ENCODE assay signal across 8 cellular contexts in the genomic region with DNA sequence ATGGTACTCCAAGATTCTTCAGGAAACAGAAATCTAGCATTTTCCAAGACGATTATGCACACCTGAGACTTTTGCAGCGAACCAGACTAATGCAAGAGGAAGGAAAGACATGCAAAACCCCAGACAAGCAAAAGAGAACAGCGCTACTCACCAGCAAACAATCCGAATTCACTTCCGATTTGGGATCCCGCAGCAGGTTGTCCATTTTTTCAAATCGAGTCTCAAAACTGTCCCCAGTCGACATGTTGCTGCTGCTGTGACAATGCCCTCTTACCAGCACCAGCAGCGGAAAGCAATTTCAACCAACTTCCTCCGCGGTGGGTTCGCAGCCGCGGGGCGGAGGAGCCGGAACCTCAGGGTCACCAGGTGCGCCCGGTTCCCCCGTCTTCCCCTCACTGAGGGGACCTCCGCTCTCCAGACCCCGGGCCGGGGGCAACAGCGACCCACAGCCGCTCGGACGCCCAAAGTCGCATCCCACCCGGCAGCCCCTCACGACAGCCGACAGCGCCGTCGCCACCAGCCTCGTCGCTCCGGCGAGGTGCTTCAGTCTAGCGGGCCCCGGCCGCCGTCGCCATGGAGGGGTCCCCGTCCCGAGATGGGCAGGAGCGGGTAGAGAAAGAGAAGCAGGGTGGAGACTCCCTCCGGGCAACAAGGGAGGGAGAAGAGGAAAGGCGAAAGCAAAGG. TPM values are rescaled to one million over a fixed set of nuclear protein-coding genes. Genes with fewer than 3 reads are reported as not detected.
DNase-seq lines count a peak whose midpoint lies in the region; ATAC-seq and TF ChIP-seq lines count a peak whose summit lies in the region.

No MANE protein-coding gene starts in this region.

- H3K4me1 ChIP-seq in thoracic aorta (ENCODE audit: control insufficient read depth in 1 of 2, low read depth in 2 of 2), result peaks cover 24 to 32% of the 10 kb centered on the region in 2 donors

- peak overlapping the region; percentile 99 for H3K27ac ChIP-seq in thoracic aorta

- H3K36me3 ChIP-seq in thoracic aorta, result no peaks in the 10 kb centered on the region

- H3K27me3 ChIP-seq in thoracic aorta (replicated peaks; ENCODE audit: insufficient read depth), result no peaks in the 10 kb centered on the region

- H3K4me3 ChIP-seq in AG09309 (ENCODE audit: control insufficient read depth, low read depth, low read length) (peak overlapping the region; percentile 70), thoracic aorta (peak overlapping the region; percentile 99)

- no peak for DNase-seq in AG09309 (ENCODE audit: low read depth)
- DNase-seq in RPMI7951 (ENCODE audit: low read depth), result peak; percentile 18
- DNase-seq in activated gamma-delta T cell (lab: John Stamatoyannopoulos, UW), result peak; percentile 53
- peak; percentile 50 for DNase-seq in germinal center (ENCODE audit: low spot score)
- DNase-seq in omental fat pad (ENCODE audit: low spot score), result no peak
- DNase-seq in thoracic aorta (ENCODE audit: low spot score), result no peak

- ATAC-seq in GM19023 (IDR thresholded peaks at IDR 0.05; ENCODE audit: unreplicated experiment) (peak; percentile 33), HG03196 (IDR thresholded peaks at IDR 0.05; ENCODE audit: unreplicated experiment) (peak; percentile 32), omental fat pad (ENCODE audit: low FRiP score) (peak; percentile 1), thoracic aorta (ENCODE audit: insufficient number of reproducible peaks, low FRiP score, low read depth) (no peak)

- H3K9me3 ChIP-seq in thoracic aorta, result no peaks in the 10 kb centered on the region

- no peak for TF ChIP-seq CTCF in AG09309 (IDR thresholded peaks at IDR 0.05; ENCODE audit: control insufficient read depth, insufficient read depth, low read depth, low read length, missing control alignments)
- no peak for TF ChIP-seq CTCF in omental fat pad (IDR thresholded peaks at IDR 0.05)
- TF ChIP-seq CTCF in thoracic aorta (IDR thresholded peaks at IDR 0.05), result no peak

RNA-seq across cellular contexts. Expression of a gene that starts 0.8 kb away (rescaled TPM):
- total RNA-seq in RPMI7951 (2014; rRNA removed; shearing (Covaris generic)), result 18.5 and 21.3 TPM in 2 replicates
- total RNA-seq in omental fat pad (10 to 100 TPM; 50.2 to 99.1 (median 58.7) TPM), thoracic aorta (100 to 1,000 TPM in 1 of 2 donors, 10 to 100 TPM in 1; 95.4 to 108 TPM)

Comparison
In these comparisons a context has a peak if more than half of its experiments do, and no peak if none do; other contexts are left out.
1. DNase-seq: peak in RPMI7951 (single experiment), activated gamma-delta T cell (single experiment) and germinal center (single experiment); none in AG09309 (single experiment), omental fat pad (single experiment) and thoracic aorta (single experiment).